8 cellular contexts compared by ENCODE assay signal in genomic region chrX:55489315-55490009, GRCh38. TPM values are rescaled to one million over a fixed set of nuclear protein-coding genes. Genes with fewer than 3 reads are reported as not detected.
A peak's percentile ranks its signal among the peaks of the same experiment; 100 is the strongest.
DNase-seq lines count a peak whose midpoint lies in the region; ATAC-seq and TF ChIP-seq lines count a peak whose summit lies in the region.

Gene USP51, minus strand, starts transcription at chrX:55489848. Its CDS starts 909 bp downstream, at chrX:55488939.

- H3K4me3 ChIP-seq in epithelial cell of esophagus (ENCODE audit: low read length) (peak within 1 kb of the TSS; percentile 65), thoracic aorta (peak within 1 kb of the TSS; percentile 80)

- H3K36me3 Mint-ChIP-seq in IgD-negative memory B cell = no peaks in the 10 kb centered on the region

- peaks cover 3% of the 10 kb centered on the region for H3K27me3 Mint-ChIP-seq in IgD-negative memory B cell

- H3K9me3 ChIP-seq in ES-I3 (ENCODE audit: control insufficient read depth, insufficient read depth, low read length) = no peaks in the 10 kb centered on the region
- H3K9me3 ChIP-seq in thoracic aorta = no peaks in the 10 kb centered on the region

- H3K4me1 Mint-ChIP-seq in IgD-negative memory B cell = peaks cover 3 to 5% (median 5%) of the 10 kb centered on the region in 3 donors

- H3K9me3 Mint-ChIP-seq in IgD-negative memory B cell = no peaks in the 10 kb centered on the region

- H3K9ac ChIP-seq in ES-I3 (ENCODE audit: low read depth, low read length) = peak within 1 kb of the TSS; percentile 99

- TF ChIP-seq CTCF in epithelial cell of esophagus (IDR thresholded peaks at IDR 0.05; ENCODE audit: insufficient read depth, low read depth, low read length, missing control alignments) (no peak), thoracic aorta (IDR thresholded peaks at IDR 0.05) (no peak)

- H3K36me3 ChIP-seq in ES-I3 (ENCODE audit: insufficient read depth, low read length) = no peaks in the 10 kb centered on the region
- H3K36me3 ChIP-seq in thoracic aorta = no peaks in the 10 kb centered on the region

- peak; percentile 17 for DNase-seq in activated CD4-positive, alpha-beta T cell treated with anti-CD3 and anti-CD28 coated beads, Interleukin-2, amount 50 U/mL, for 1 hour
- DNase-seq in epithelial cell of esophagus (ENCODE audit: low read depth) = no peak
- peak; percentile 46 for DNase-seq in middle frontal gyrus (ENCODE audit: extremely low spot score, low spot score)
- DNase-seq in thoracic aorta (ENCODE audit: low spot score) = no peak
- no peak for DNase-seq in DMS153 (lab: John Stamatoyannopoulos, UW)

- H3K27ac ChIP-seq in thoracic aorta = peak within 1 kb of the TSS; percentile 92

- peak within 1 kb of the TSS; percentile 92 to 100 (median 94) for H3K4me3 Mint-ChIP-seq in IgD-negative memory B cell

- peak within 1 kb of the TSS; percentile 95 to 97 (median 95) for H3K27ac Mint-ChIP-seq in IgD-negative memory B cell

- no peaks in the 10 kb centered on the region for H3K27me3 ChIP-seq in thoracic aorta (replicated peaks; ENCODE audit: insufficient read depth)

- H3K4me1 ChIP-seq in ES-I3 (ENCODE audit: insufficient read depth, low read length) (peaks cover 7% of the 10 kb centered on the region; the same call in 1 of the 2 replicates), thoracic aorta (ENCODE audit: control insufficient read depth in 1 of 2, low read depth in 2 of 2) (no peaks in the 10 kb centered on the region)

- ATAC-seq in GM21390 (IDR thresholded peaks at IDR 0.05; ENCODE audit: unreplicated experiment) = peak; percentile 47
- peak; percentile 2 for ATAC-seq in thoracic aorta (ENCODE audit: insufficient number of reproducible peaks, low FRiP score, low read depth)

RNA-seq across cellular contexts. Expression of gene USP51, which starts in this region (rescaled TPM):
- 0.45 TPM for polyA plus RNA-seq in IgD-negative memory B cell
- 1 to 10 TPM; 2.6 to 7.0 TPM for total RNA-seq in thoracic aorta

Comparison
In these comparisons a context has a peak if more than half of its experiments do, and no peak if none do; other contexts are left out.
1. DNase-seq: peak in activated CD4-positive, alpha-beta T cell treated with anti-CD3 and anti-CD28 coated beads, Interleukin-2, amount 50 U/mL, for 1 hour (single experiment) and middle frontal gyrus (single experiment); none in epithelial cell of esophagus (single experiment), thoracic aorta (single experiment) and DMS153 (single experiment).